Comparison of ENCODE assay signal across 2 cellular contexts in genomic region chr18:13332874-13333273, GRCh38.
TF ChIP-seq lines count a peak whose summit lies in the region.

No MANE protein-coding gene starts in this region.

TF ChIP-seq in HepG2, 621 proteins besides CTCF, POLR2A, EP300 and RAD21:
- no peak for TF ChIP-seq KMT2B (CRISPR knock-in tag; IDR thresholded peaks at IDR 0.05)
- TF ChIP-seq NR0B2 (CRISPR knock-in tag; IDR thresholded peaks at IDR 0.05), result no peak
- no peak for TF ChIP-seq TEF (CRISPR knock-in tag; IDR thresholded peaks at IDR 0.05)
- TF ChIP-seq ZNF7 (CRISPR knock-in tag; IDR thresholded peaks at IDR 0.05), result peak; percentile 94

TF ChIP-seq in K562, 482 proteins besides CTCF, POLR2A, EP300 and RAD21:
- TF ChIP-seq LEF1 (IDR thresholded peaks at IDR 0.05) (no peak), SREBF1 (IDR thresholded peaks at IDR 0.05; ENCODE audit: borderline replicate concordance, low read depth, low read length) (no peak), THAP12 (CRISPR knock-in tag; IDR thresholded peaks at IDR 0.05) (no peak), NR4A1 (CRISPR knock-in tag; IDR thresholded peaks at IDR 0.05) (no peak), NR4A1 (tag; IDR thresholded peaks at IDR 0.05) (no peak), ZNF408 (CRISPR knock-in tag; IDR thresholded peaks at IDR 0.05; ENCODE audit: low read depth) (no peak)
TF ChIP-seq in K562: peak in this region for 0.
